In the genomic region with DNA sequence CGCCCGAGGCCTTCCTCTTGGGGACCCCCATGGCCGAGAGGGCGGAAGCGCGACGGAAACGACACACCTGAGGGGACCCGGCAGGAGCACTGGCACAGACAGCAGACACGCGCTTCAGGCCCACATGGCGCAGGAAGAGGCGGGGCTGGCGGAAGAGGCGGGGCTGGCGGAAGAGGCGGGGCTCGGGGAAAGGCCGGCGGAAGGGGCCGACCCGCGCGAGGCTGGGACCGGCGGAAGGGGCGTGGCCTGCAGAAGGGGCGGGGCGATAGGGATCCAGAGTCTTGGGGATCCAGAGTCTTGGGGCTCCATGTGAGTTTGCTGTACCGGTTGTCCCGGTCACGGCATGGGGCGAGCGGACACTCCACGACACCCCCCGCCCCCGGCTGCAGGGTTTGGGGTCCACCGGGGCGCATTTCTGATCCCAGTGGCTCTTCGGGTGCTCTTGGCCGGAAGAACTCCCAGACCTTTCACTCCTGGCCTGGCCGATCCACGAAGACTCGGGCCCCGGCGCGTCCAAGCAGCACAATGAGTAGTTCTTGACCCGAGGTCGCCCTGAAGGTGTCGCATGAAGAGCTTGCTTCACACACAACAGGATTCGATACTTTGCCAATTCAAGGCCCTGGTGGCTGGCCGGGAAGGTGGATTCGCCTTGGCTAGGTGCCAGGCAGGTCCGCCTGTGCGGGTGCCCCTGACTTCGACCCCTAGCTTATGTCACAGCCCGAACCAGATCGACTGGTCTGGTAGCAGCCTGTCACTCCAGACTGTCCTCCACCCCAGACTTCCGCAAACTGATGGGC, we compare ENCODE assay signal across 8 cellular contexts. TPM values are rescaled to one million over a fixed set of nuclear protein-coding genes. Genes with fewer than 3 reads are reported as not detected.
DNase-seq lines count a peak whose midpoint lies in the region; ATAC-seq and TF ChIP-seq lines count a peak whose summit lies in the region.

A gene with protein sequence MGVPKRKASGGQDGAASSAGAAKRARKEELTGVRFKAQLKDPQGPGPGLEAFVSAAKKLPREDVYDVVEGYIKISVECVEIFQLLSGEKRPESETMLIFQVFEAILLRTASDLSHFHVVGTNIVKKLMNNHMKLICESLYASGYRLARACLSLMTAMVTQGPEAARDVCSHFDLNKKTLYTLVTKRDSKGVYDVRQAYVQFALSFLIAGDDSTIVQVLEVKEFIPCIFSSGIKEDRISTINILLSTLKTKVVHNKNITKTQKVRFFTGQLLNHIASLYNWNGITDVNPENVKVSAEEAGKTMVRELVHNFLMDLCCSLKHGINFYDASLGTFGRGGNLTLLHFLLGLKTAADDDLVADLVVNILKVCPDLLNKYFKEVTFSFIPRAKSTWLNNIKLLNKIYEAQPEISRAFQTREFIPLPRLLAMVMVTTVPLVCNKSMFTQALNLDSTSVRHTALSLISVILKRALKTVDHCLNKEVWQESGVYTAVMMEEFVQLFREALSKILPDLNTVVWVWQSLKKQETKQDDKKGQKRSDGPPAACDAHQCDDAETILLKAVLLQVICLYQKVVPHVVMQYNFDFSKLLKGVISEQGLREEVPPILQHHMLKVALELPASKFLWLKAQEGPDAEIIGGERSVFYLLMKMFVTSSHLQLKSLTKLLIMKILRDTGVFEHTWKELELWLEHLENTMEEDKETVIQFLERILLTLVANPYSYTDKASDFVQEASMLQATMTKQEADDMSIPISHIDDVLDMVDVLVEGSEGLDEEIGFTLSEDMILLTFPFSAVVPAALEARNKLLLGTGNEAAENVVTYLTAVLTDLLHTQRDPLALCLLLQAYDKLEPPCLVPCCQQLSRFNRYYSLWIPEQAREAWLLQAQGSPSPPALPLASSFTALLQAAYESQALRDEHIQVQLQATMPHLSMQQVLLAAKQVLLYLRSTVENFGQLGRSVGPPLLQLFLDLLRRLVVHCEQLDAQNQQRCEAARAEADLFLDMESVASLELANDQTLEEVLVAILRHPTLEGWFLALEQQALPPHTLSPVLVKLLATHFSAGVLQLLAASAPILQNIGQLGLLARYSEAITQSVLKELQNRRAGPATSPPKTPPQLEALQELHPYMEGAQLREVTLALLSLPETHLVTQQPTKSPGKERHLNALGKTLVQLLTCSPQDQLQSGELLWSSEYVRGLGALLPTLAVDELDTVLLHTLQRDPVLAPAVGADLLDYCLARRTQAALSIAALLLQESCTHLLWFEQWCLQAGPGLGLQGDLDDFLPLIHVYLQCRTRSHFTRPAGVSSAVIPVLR (N-terminal part only) (minus strand): TSS at position 133 of the 797 bp plus-strand sequence. CDS start 102 bp downstream, at position 31.

- H3K27me3 Mint-ChIP-seq in activated CD4-positive, alpha-beta T cell treated with anti-CD3 and anti-CD28 coated beads for 36 hours = peaks cover 2% of the 10 kb centered on the region
- peaks cover 4% of the 10 kb centered on the region for H3K27me3 Mint-ChIP-seq in chondrocyte (ENCODE audit: low read depth)

- peak; percentile 96 for ATAC-seq in GM19035 (IDR thresholded peaks at IDR 0.05; ENCODE audit: unreplicated experiment)
- ATAC-seq in HG03280 (IDR thresholded peaks at IDR 0.05; ENCODE audit: unreplicated experiment) = peak; percentile 95
- ATAC-seq in activated CD4-positive, alpha-beta T cell treated with anti-CD3 and anti-CD28 coated beads for 36 hours = peak; percentile 95

- POLR2A ChIA-PET in activated CD4-positive, alpha-beta T cell treated with anti-CD3 and anti-CD28 coated beads for 36 hours (lab: Charles Lee) = interaction anchor here (1.1 kb wide), 1 partner anchor 19 kb away, joined by 11 read pairs; a partner anchor contains a TSS

- H3K4me3 Mint-ChIP-seq in activated CD4-positive, alpha-beta T cell treated with anti-CD3 and anti-CD28 coated beads for 36 hours = peak within 1 kb of the TSS; percentile 89
- peak within 1 kb of the TSS; percentile 80 for H3K4me3 Mint-ChIP-seq in chondrocyte (ENCODE audit: unreplicated experiment)

- CTCF ChIA-PET in activated CD4-positive, alpha-beta T cell treated with anti-CD3 and anti-CD28 coated beads for 36 hours (lab: Charles Lee) = interaction anchor here (0.5 to 1.7 kb wide), 5 partner anchors 11 to 275 kb away, joined by 3 to 12 read pairs (median 3); no protein-coding TSS in a partner anchor

- H3K9me3 Mint-ChIP-seq in activated CD4-positive, alpha-beta T cell treated with anti-CD3 and anti-CD28 coated beads for 36 hours (ENCODE audit: low read depth) = no peaks in the 10 kb centered on the region
- H3K9me3 Mint-ChIP-seq in chondrocyte (ENCODE audit: low read depth) = peaks cover 2% of the 10 kb centered on the region

- peaks cover 19% of the 10 kb centered on the region for H3K36me3 Mint-ChIP-seq in activated CD4-positive, alpha-beta T cell treated with anti-CD3 and anti-CD28 coated beads for 36 hours (ENCODE audit: low read depth)
- H3K36me3 Mint-ChIP-seq in chondrocyte (ENCODE audit: low read depth) = no peaks in the 10 kb centered on the region

- DNase-seq in AG20443 (ENCODE audit: low spot score) (peak; percentile 97), NCI-H510A (lab: John Stamatoyannopoulos, UW) (peak; percentile 72), chondrocyte (ENCODE audit: low spot score) (peak; percentile 94), kidney tubule cell (ENCODE audit: low spot score) (peak; percentile 86)
- peak; percentile 97 for DNase-seq in activated CD4-positive, alpha-beta T cell treated with anti-CD3 and anti-CD28 coated beads for 36 hours
- peak; percentile 92 to 99 (median 94) for DNase-seq in stimulated activated CD4-positive, alpha-beta T cell treated with anti-CD3 and anti-CD28 coated beads, Interleukin-1b, Interleukin-23, amount 100 ng/mL, for 24 hours (ENCODE audit: low read depth in 4 of 4, low spot score in 1 of 4)

- no peak for TF ChIP-seq CTCF in chondrocyte (IDR thresholded peaks at IDR 0.05)

- intact Hi-C loops in activated CD4-positive, alpha-beta T cell treated with anti-CD3 and anti-CD28 coated beads for 36 hours (cut with DNase I, micrococcal nuclease) = loop anchor here (1.0 to 5.0 kb wide), 13 partner anchors 19 to 1249 kb away; a partner anchor contains a TSS

- peaks cover 43% of the 10 kb centered on the region for H3K4me1 Mint-ChIP-seq in activated CD4-positive, alpha-beta T cell treated with anti-CD3 and anti-CD28 coated beads for 36 hours
- H3K4me1 Mint-ChIP-seq in chondrocyte (ENCODE audit: low read depth) = peaks cover 30% of the 10 kb centered on the region

- H3K27ac Mint-ChIP-seq in activated CD4-positive, alpha-beta T cell treated with anti-CD3 and anti-CD28 coated beads for 36 hours = peak within 1 kb of the TSS; percentile 88
- H3K27ac Mint-ChIP-seq in chondrocyte (ENCODE audit: unreplicated experiment) = peak within 1 kb of the TSS; percentile 45

RNA-seq across cellular contexts. Expression of the gene that starts here (rescaled TPM):
- 10 to 100 TPM; 24.6 to 28.5 TPM for total RNA-seq in activated CD4-positive, alpha-beta T cell treated with anti-CD3 and anti-CD28 coated beads for 36 hours
- 13.5 to 22.1 TPM (median 15.1 TPM) in 3 replicates for total RNA-seq in chondrocyte

Comparison
In these comparisons a context has a peak if more than half of its experiments do, and no peak if none do; other contexts are left out.
1. Peak in every context shown above with its lines: DNase-seq and ATAC-seq.